ENCODE assay signal across 8 cellular contexts in genomic region chr2:10097352-10098148, GRCh38. TPM values are rescaled to one million over a fixed set of nuclear protein-coding genes. Genes with fewer than 3 reads are reported as not detected.
DNase-seq lines count a peak whose midpoint lies in the region; ATAC-seq and TF ChIP-seq lines count a peak whose summit lies in the region.

No MANE protein-coding gene starts in this region.

- no peak overlapping the region for H2AFZ ChIP-seq in parathyroid adenoma

- DNase-seq in NCI-H82 treated with DMSO at 0.1 percent for 48 hours (lab: John Stamatoyannopoulos, UW; ENCODE audit: unreplicated experiment) (peak; percentile 59), head of caudate nucleus (peak; percentile 21 to 86 (median 72))
- DNase-seq in activated naive CD4-positive, alpha-beta T cell treated with anti-CD3 and anti-CD28 coated beads for 36 hours: peak; percentile 41

- TF ChIP-seq CTCF in C4-2B (conservative IDR thresholded peaks at IDR 0.05): peak; percentile 96
- TF ChIP-seq CTCF in parathyroid adenoma (IDR thresholded peaks at IDR 0.05): peak; percentile 98

- H3K36me3 Mint-ChIP-seq in activated naive CD4-positive, alpha-beta T cell treated with anti-CD3 and anti-CD28 coated beads for 36 hours (ENCODE audit: low read depth): no peaks in the 10 kb centered on the region

- H3K27ac Mint-ChIP-seq in activated naive CD4-positive, alpha-beta T cell treated with anti-CD3 and anti-CD28 coated beads for 36 hours: no peak overlapping the region

- H3K4me1 ChIP-seq in parathyroid adenoma: no peaks in the 10 kb centered on the region

- H3K27ac ChIP-seq in C4-2B (no peak overlapping the region), parathyroid adenoma (no peak overlapping the region)

- no peaks in the 10 kb centered on the region for H3K9me3 ChIP-seq in parathyroid adenoma (ENCODE audit: control insufficient read depth, low read length)

- H3K9ac ChIP-seq in parathyroid adenoma: no peak overlapping the region

- ATAC-seq in GM18909 (IDR thresholded peaks at IDR 0.05; ENCODE audit: poor library complexity, unreplicated experiment) (peak; percentile 74), HG03460 (IDR thresholded peaks at IDR 0.05; ENCODE audit: unreplicated experiment) (peak; percentile 79), GM18505 (IDR thresholded peaks at IDR 0.05; ENCODE audit: unreplicated experiment) (no peak)

- H3K4me1 Mint-ChIP-seq in activated naive CD4-positive, alpha-beta T cell treated with anti-CD3 and anti-CD28 coated beads for 36 hours (ENCODE audit: low read depth): peaks cover 2% of the 10 kb centered on the region

- H3K27me3 ChIP-seq in parathyroid adenoma (ENCODE audit: control insufficient read depth, insufficient read depth, low read length): no peaks in the 10 kb centered on the region

- no peak overlapping the region for H3K4me2 ChIP-seq in parathyroid adenoma (ENCODE audit: low read length)

- no peaks in the 10 kb centered on the region for H3K79me2 ChIP-seq in parathyroid adenoma

- no peak overlapping the region for H3K4me3 ChIP-seq in parathyroid adenoma (ENCODE audit: low read depth, low read length)

- intact Hi-C loops in activated naive CD4-positive, alpha-beta T cell treated with anti-CD3 and anti-CD28 coated beads for 36 hours (cut with micrococcal nuclease): loop anchor here (1.0 kb wide), 1 partner anchor 25 kb away; no protein-coding TSS in a partner anchor
- intact Hi-C loops in head of caudate nucleus (cut with DNase I): no loop called here

- TF ChIP-seq POLR2A in GM18505 (IDR thresholded peaks at IDR 0.05; ENCODE audit: borderline replicate concordance, extremely low read depth, insufficient read depth, insufficient read length): no peak

- peaks cover 26% of the 10 kb centered on the region for H3K27me3 Mint-ChIP-seq in activated naive CD4-positive, alpha-beta T cell treated with anti-CD3 and anti-CD28 coated beads for 36 hours (ENCODE audit: low read depth)

- H3K9me3 Mint-ChIP-seq in activated naive CD4-positive, alpha-beta T cell treated with anti-CD3 and anti-CD28 coated beads for 36 hours: no peaks in the 10 kb centered on the region

- no peaks in the 10 kb centered on the region for H3K36me3 ChIP-seq in parathyroid adenoma (ENCODE audit: control insufficient read depth, insufficient read depth, low read length)

- H3K4me3 Mint-ChIP-seq in activated naive CD4-positive, alpha-beta T cell treated with anti-CD3 and anti-CD28 coated beads for 36 hours: no peak overlapping the region

- CTCF ChIA-PET in activated naive CD4-positive, alpha-beta T cell treated with anti-CD3 and anti-CD28 coated beads for 36 hours (lab: Charles Lee): interaction anchor here (0.6 to 6.3 kb wide), 18 partner anchors 10 to 338 kb away, joined by 3 to 117 read pairs (median 4); no protein-coding TSS in a partner anchor

RNA-seq across cellular contexts. Expression of gene CYS1, which starts 17.3 kb away (rescaled TPM):
- not detected for total RNA-seq in activated naive CD4-positive, alpha-beta T cell treated with anti-CD3 and anti-CD28 coated beads for 36 hours

RNA-seq across cellular contexts. Expression of gene RRM2, which starts 25.0 kb away (rescaled TPM):
- total RNA-seq in activated naive CD4-positive, alpha-beta T cell treated with anti-CD3 and anti-CD28 coated beads for 36 hours: 100 to 1,000 TPM; 466 to 514 TPM

RNA-seq across cellular contexts. Expression of gene KLF11, which starts 54.2 kb away (rescaled TPM):
- 1 to 10 TPM; 3.0 to 3.1 TPM for total RNA-seq in activated naive CD4-positive, alpha-beta T cell treated with anti-CD3 and anti-CD28 coated beads for 36 hours
